In the genomic region with DNA sequence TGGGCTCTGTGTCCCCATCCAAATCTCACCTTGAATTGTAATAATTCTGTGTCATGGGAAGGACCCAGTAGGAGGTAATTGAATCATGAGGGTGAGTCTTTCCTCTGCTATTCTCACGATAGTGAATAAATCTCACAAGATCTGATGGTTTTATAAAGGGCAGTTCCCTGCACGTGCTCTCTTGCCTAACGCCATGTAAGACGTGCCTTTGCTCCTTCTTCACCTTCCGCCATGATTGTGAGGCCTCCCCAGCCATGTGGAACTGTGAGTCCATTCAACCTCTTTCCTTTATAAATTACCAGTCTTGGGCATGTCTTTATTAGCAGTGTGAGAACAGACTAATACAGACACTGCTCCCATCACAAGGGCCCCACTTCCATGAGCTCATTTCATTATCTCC, we compare ENCODE assay signal across 7 cellular contexts. TPM values are rescaled to one million over a fixed set of nuclear protein-coding genes. Genes with fewer than 3 reads are reported as not detected.
"Had no signal": no experiment of that assay in that cellular context is flagged by ENCODE, and none has a peak within 500 bp of the region (broad histone marks: within the 10 kb centered on the region; RNA-seq: fewer than 3 reads in every experiment).

No MANE protein-coding gene starts in this region.

RNA-seq across cellular contexts. Expression of a gene that starts 3.2 kb away (rescaled TPM):
- total RNA-seq: GM23248, GM23338, H1, H4, H7, H9, HFFc6 had no signal
- polyA plus RNA-seq: GM23248, GM23338, H1 had no signal
